Comparison of ENCODE assay signal across 18 cellular contexts in the genomic region with DNA sequence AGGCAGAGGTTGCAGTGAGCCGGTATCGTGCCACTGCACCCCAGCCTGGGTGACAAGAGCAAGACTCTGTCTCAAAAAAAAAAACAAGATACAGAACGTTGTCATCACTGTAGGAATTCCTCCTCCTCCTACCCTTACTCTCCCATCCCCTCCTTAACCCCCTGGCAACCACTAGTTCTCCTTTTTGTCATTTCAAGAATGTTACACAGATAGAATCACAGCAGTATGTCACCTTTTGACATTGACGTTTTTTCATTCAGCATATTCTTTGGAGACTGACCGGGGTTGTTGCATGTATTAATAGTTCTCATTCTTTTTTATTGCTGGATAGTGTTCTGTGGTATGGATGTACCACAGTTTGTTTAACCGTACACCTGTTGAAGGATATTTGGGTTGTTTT. TPM values are rescaled to one million over a fixed set of nuclear protein-coding genes. Genes with fewer than 3 reads are reported as not detected.
DNase-seq lines count a peak whose midpoint lies in the region; ATAC-seq and TF ChIP-seq lines count a peak whose summit lies in the region.
"Had no signal": no experiment of that assay in that cellular context is flagged by ENCODE, and none has a peak within 500 bp of the region (broad histone marks: within the 10 kb centered on the region; RNA-seq: fewer than 3 reads in every experiment).

No MANE protein-coding gene starts in this region.

- no peak overlapping the region for H3K4me3 Mint-ChIP-seq in activated CD4-positive, alpha-beta T cell treated with anti-CD3 and anti-CD28 coated beads, Interleukin-2, amount 10 ng/mL, durations not matched to agents 24 days and 14 days
- H3K4me3 Mint-ChIP-seq in activated CD4-positive, alpha-beta T cell treated with anti-CD3 and anti-CD28 coated beads, Interleukin-2, amount 10 ng/mL, durations not matched to agents 7 days and 5 days: no peak overlapping the region
- no peak overlapping the region for H3K4me3 Mint-ChIP-seq in stimulated activated effector memory CD8-positive, alpha-beta T cell treated with anti-CD3 and anti-CD28 coated beads, Interleukin-12 subunit alpha, Interleukin-12 subunit beta, amount 100 ng/mL, for 72 hours
- H3K4me3 Mint-ChIP-seq: activated CD8-positive, alpha-beta memory T cell treated with anti-CD3 and anti-CD28 coated beads, Interleukin-2, amount 10 ng/mL, durations not matched to agents 7 days and 5 days; memory B cell; T-helper 17 cell; WTC11 had no signal

- peaks cover 22% of the 10 kb centered on the region for H3K4me1 Mint-ChIP-seq in activated CD4-positive, alpha-beta T cell treated with anti-CD3 and anti-CD28 coated beads, Interleukin-2, amount 10 ng/mL, durations not matched to agents 24 days and 14 days
- peaks cover 5% of the 10 kb centered on the region for H3K4me1 Mint-ChIP-seq in activated CD4-positive, alpha-beta T cell treated with anti-CD3 and anti-CD28 coated beads, Interleukin-2, amount 10 ng/mL, durations not matched to agents 7 days and 5 days
- H3K4me1 Mint-ChIP-seq in stimulated activated effector memory CD8-positive, alpha-beta T cell treated with anti-CD3 and anti-CD28 coated beads, Interleukin-12 subunit alpha, Interleukin-12 subunit beta, amount 100 ng/mL, for 72 hours: peaks cover 15% of the 10 kb centered on the region
- H3K4me1 Mint-ChIP-seq: T-helper 17 cell, WTC11 had no signal

- H3K27me3 Mint-ChIP-seq in activated CD4-positive, alpha-beta T cell treated with anti-CD3 and anti-CD28 coated beads, Interleukin-2, amount 10 ng/mL, durations not matched to agents 24 days and 14 days: no peaks in the 10 kb centered on the region
- no peaks in the 10 kb centered on the region for H3K27me3 Mint-ChIP-seq in activated CD4-positive, alpha-beta T cell treated with anti-CD3 and anti-CD28 coated beads, Interleukin-2, amount 10 ng/mL, durations not matched to agents 7 days and 5 days
- H3K27me3 Mint-ChIP-seq: activated CD8-positive, alpha-beta memory T cell treated with anti-CD3 and anti-CD28 coated beads, Interleukin-2, amount 10 ng/mL, durations not matched to agents 7 days and 5 days; memory B cell; T-helper 17 cell had no signal

- H3K9me3 Mint-ChIP-seq in activated CD4-positive, alpha-beta T cell treated with anti-CD3 and anti-CD28 coated beads, Interleukin-2, amount 10 ng/mL, durations not matched to agents 24 days and 14 days: no peaks in the 10 kb centered on the region
- no peaks in the 10 kb centered on the region for H3K9me3 Mint-ChIP-seq in activated CD4-positive, alpha-beta T cell treated with anti-CD3 and anti-CD28 coated beads, Interleukin-2, amount 10 ng/mL, durations not matched to agents 7 days and 5 days
- H3K9me3 Mint-ChIP-seq in stimulated activated effector memory CD8-positive, alpha-beta T cell treated with anti-CD3 and anti-CD28 coated beads, Interleukin-12 subunit alpha, Interleukin-12 subunit beta, amount 100 ng/mL, for 72 hours: no peaks in the 10 kb centered on the region
- H3K9me3 Mint-ChIP-seq: memory B cell, WTC11 had no signal

- peak overlapping the region; percentile 18 for H3K27ac Mint-ChIP-seq in activated CD4-positive, alpha-beta T cell treated with anti-CD3 and anti-CD28 coated beads, Interleukin-2, amount 10 ng/mL, durations not matched to agents 24 days and 14 days
- H3K27ac Mint-ChIP-seq in activated CD4-positive, alpha-beta T cell treated with anti-CD3 and anti-CD28 coated beads, Interleukin-2, amount 10 ng/mL, durations not matched to agents 7 days and 5 days: no peak overlapping the region
- H3K27ac Mint-ChIP-seq in stimulated activated effector memory CD8-positive, alpha-beta T cell treated with anti-CD3 and anti-CD28 coated beads, Interleukin-12 subunit alpha, Interleukin-12 subunit beta, amount 100 ng/mL, for 72 hours: peak overlapping the region; percentile 1
- H3K27ac Mint-ChIP-seq: activated CD8-positive, alpha-beta memory T cell treated with anti-CD3 and anti-CD28 coated beads, Interleukin-2, amount 10 ng/mL, durations not matched to agents 7 days and 5 days; memory B cell; WTC11 had no signal

- no peak overlapping the region for H3K4me3 ChIP-seq in NB4 (ENCODE audit: low read depth, low read length)
- H3K4me3 ChIP-seq: A549, right atrium auricular region had no signal

- TF ChIP-seq POLR2A in NB4 (IDR thresholded peaks at IDR 0.05; ENCODE audit: extremely low read depth, insufficient read length): no peak

- intact Hi-C loops in activated CD4-positive, alpha-beta T cell treated with anti-CD3 and anti-CD28 coated beads, Interleukin-2, amount 10 ng/mL, durations not matched to agents 24 days and 14 days (cut with micrococcal nuclease): no loop called here

- peak; percentile 60 for ATAC-seq in GM21529 (IDR thresholded peaks at IDR 0.05; ENCODE audit: unreplicated experiment)
- peak; percentile 87 for ATAC-seq in stimulated activated effector memory CD8-positive, alpha-beta T cell treated with anti-CD3 and anti-CD28 coated beads, Interleukin-12 subunit alpha, Interleukin-12 subunit beta, amount 100 ng/mL, for 72 hours
- ATAC-seq: A549; activated CD8-positive, alpha-beta memory T cell treated with anti-CD3 and anti-CD28 coated beads, Interleukin-2, amount 10 ng/mL, durations not matched to agents 7 days and 5 days; T-helper 17 cell; WTC11 had no signal

- CTCF ChIA-PET in activated CD4-positive, alpha-beta T cell treated with anti-CD3 and anti-CD28 coated beads, Interleukin-2, amount 10 ng/mL, durations not matched to agents 7 days and 5 days (lab: Charles Lee): interaction anchor here (0.6 to 1.3 kb wide), 2 partner anchors 10 to 105 kb away, joined by 3 read pairs; no protein-coding TSS in a partner anchor

- peaks cover 63% of the 10 kb centered on the region for H3K36me3 Mint-ChIP-seq in activated CD4-positive, alpha-beta T cell treated with anti-CD3 and anti-CD28 coated beads, Interleukin-2, amount 10 ng/mL, durations not matched to agents 24 days and 14 days (ENCODE audit: low read depth)
- H3K36me3 Mint-ChIP-seq in activated CD4-positive, alpha-beta T cell treated with anti-CD3 and anti-CD28 coated beads, Interleukin-2, amount 10 ng/mL, durations not matched to agents 7 days and 5 days (ENCODE audit: low read depth): peaks cover 45% of the 10 kb centered on the region
- H3K36me3 Mint-ChIP-seq in stimulated activated effector memory CD8-positive, alpha-beta T cell treated with anti-CD3 and anti-CD28 coated beads, Interleukin-12 subunit alpha, Interleukin-12 subunit beta, amount 100 ng/mL, for 72 hours: peaks cover 81% of the 10 kb centered on the region

- DNase-seq in activated CD4-positive, alpha-beta T cell treated with anti-CD3 and anti-CD28 coated beads, Interleukin-2, amount 10 ng/mL, durations not matched to agents 24 days and 14 days: no peak
- DNase-seq in activated CD4-positive, alpha-beta T cell treated with anti-CD3 and anti-CD28 coated beads, Interleukin-2, amount 10 ng/mL, durations not matched to agents 7 days and 5 days: no peak
- DNase-seq in NB4 (ENCODE audit: low read depth): peak; percentile 51
- no peak for DNase-seq in stimulated activated effector memory CD8-positive, alpha-beta T cell treated with anti-CD3 and anti-CD28 coated beads, Interleukin-12 subunit alpha, Interleukin-12 subunit beta, amount 100 ng/mL, for 72 hours (ENCODE audit: low spot score in 2 of 2)
- no peak for DNase-seq in central memory CD4-positive, alpha-beta T cell
- DNase-seq in stimulated activated CD4-positive, alpha-beta T cell treated with anti-CD3 and anti-CD28 coated beads, Interleukin-15, amount 100 ng/mL, for 24 hours: no peak
- DNase-seq in NCI-H226: no peak
- DNase-seq: activated CD8-positive, alpha-beta memory T cell treated with anti-CD3 and anti-CD28 coated beads, Interleukin-2, amount 10 ng/mL, durations not matched to agents 7 days and 5 days; activated gamma-delta T cell; aorta; DMS153; NCI-H2171 treated with DMSO at 0.1 percent for 48 hours; T-helper 17 cell had no signal

- POLR2A ChIA-PET in activated CD4-positive, alpha-beta T cell treated with anti-CD3 and anti-CD28 coated beads, Interleukin-2, amount 10 ng/mL, durations not matched to agents 7 days and 5 days (lab: Charles Lee): no interaction called here

- TF ChIP-seq CTCF in NB4 (IDR thresholded peaks at IDR 0.05; ENCODE audit: low read depth, low read length): no peak

RNA-seq across cellular contexts. Expression of gene TTLL4, which starts 32.4 kb away (rescaled TPM):
- total RNA-seq in activated CD4-positive, alpha-beta T cell treated with anti-CD3 and anti-CD28 coated beads, Interleukin-2, amount 10 ng/mL, durations not matched to agents 24 days and 14 days: 66.1 and 71.2 TPM in 2 replicates
- total RNA-seq in activated CD4-positive, alpha-beta T cell treated with anti-CD3 and anti-CD28 coated beads, Interleukin-2, amount 10 ng/mL, durations not matched to agents 7 days and 5 days: 10 to 100 TPM; 31.6 TPM

RNA-seq across cellular contexts. Expression of gene CYP27A1, which starts 38.9 kb away (rescaled TPM):
- 0.09 TPM in 1 of 2 replicates, not detected in the other for total RNA-seq in activated CD4-positive, alpha-beta T cell treated with anti-CD3 and anti-CD28 coated beads, Interleukin-2, amount 10 ng/mL, durations not matched to agents 24 days and 14 days
- under 1 TPM; 0.08 to 0.22 TPM for total RNA-seq in activated CD4-positive, alpha-beta T cell treated with anti-CD3 and anti-CD28 coated beads, Interleukin-2, amount 10 ng/mL, durations not matched to agents 7 days and 5 days
- total RNA-seq: activated CD8-positive, alpha-beta memory T cell treated with anti-CD3 and anti-CD28 coated beads, Interleukin-2, amount 10 ng/mL, durations not matched to agents 7 days and 5 days had no signal
